Comparison of ENCODE assay signal across 1 cellular context in the genomic region with DNA sequence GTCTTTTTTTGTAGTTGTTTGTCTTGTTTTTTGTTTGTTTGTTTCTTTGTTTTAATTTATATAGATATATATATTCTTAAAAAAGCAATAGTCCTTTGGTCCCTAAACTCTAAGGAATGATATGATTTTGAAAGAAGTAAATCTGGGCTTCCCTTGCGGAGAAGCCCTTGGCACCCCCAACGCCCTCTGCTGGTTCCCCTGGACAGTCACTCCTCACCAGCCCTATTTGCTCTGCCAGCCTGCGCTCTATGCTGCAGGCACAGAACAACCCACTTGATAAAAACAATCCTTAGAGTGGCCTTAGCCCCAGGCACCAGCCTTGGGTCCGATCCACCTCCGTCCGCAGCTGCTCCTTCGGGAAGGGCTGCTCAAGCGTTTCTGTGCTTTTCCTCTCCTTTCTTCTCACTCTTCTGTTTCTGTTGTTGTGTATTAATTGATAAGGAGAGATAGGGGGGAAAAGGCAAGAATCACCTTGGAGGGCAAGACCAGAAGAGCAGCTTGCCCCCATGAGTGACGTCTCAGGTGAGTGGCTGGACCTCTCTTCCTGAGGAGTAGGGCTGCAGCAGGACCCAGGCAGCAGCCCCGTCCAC.
TF ChIP-seq lines count a peak whose summit lies in the region.

No MANE protein-coding gene starts in this region.

TF ChIP-seq in GM12878, 131 proteins besides CTCF, POLR2A, EP300 and RAD21:
- TF ChIP-seq, protein P1, sequence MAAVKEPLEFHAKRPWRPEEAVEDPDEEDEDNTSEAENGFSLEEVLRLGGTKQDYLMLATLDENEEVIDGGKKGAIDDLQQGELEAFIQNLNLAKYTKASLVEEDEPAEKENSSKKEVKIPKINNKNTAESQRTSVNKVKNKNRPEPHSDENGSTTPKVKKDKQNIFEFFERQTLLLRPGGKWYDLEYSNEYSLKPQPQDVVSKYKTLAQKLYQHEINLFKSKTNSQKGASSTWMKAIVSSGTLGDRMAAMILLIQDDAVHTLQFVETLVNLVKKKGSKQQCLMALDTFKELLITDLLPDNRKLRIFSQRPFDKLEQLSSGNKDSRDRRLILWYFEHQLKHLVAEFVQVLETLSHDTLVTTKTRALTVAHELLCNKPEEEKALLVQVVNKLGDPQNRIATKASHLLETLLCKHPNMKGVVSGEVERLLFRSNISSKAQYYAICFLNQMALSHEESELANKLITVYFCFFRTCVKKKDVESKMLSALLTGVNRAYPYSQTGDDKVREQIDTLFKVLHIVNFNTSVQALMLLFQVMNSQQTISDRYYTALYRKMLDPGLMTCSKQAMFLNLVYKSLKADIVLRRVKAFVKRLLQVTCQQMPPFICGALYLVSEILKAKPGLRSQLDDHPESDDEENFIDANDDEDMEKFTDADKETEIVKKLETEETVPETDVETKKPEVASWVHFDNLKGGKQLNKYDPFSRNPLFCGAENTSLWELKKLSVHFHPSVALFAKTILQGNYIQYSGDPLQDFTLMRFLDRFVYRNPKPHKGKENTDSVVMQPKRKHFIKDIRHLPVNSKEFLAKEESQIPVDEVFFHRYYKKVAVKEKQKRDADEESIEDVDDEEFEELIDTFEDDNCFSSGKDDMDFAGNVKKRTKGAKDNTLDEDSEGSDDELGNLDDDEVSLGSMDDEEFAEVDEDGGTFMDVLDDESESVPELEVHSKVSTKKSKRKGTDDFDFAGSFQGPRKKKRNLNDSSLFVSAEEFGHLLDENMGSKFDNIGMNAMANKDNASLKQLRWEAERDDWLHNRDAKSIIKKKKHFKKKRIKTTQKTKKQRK (IDR thresholded peaks at IDR 0.05; ENCODE audit: low read depth, low read length), result no peak
- peak; percentile 61; the same call in 1 of the 2 replicates for TF ChIP-seq SMC3 (IDR thresholded peaks at IDR 0.05; ENCODE audit: borderline replicate concordance, low read length)
